1 cellular context compared by ENCODE assay signal in genomic region chr4:2843023-2843908, GRCh38.
TF ChIP-seq lines count a peak whose summit lies in the region.

ADD1 (plus strand) TSS chr4:2843844; CDS start chr4:2875916, 32,072 bp downstream.

TF ChIP-seq in GM12878, 131 proteins besides CTCF, POLR2A, EP300 and RAD21 (continued from another document and continues in another):
- no peak for TF ChIP-seq E4F1 (IDR thresholded peaks at IDR 0.05; ENCODE audit: borderline replicate concordance, partially characterized antibody)
- TF ChIP-seq IKZF2 (IDR thresholded peaks at IDR 0.05), result no peak; a peak in 1 of 4 replicates
- no peak for TF ChIP-seq NBN (IDR thresholded peaks at IDR 0.05)
- no peak for TF ChIP-seq ELK1 (IDR thresholded peaks at IDR 0.05; ENCODE audit: low read depth, low read length)
- peak; percentile 61; the same call in 1 of the 2 replicates for TF ChIP-seq SMAD5 (IDR thresholded peaks at IDR 0.05; ENCODE audit: low read depth)
- peak; percentile 47 for TF ChIP-seq SIX5 (IDR thresholded peaks at IDR 0.05; ENCODE audit: low read depth, low read length, severe bottlenecking)
- TF ChIP-seq LARP7 (IDR thresholded peaks at IDR 0.05), result peak; percentile 54; the same call in 1 of the 2 replicates
- TF ChIP-seq IRF5 (IDR thresholded peaks at IDR 0.05; ENCODE audit: borderline replicate concordance), result no peak
- no peak for TF ChIP-seq SPI1 (IDR thresholded peaks at IDR 0.05; ENCODE audit: borderline replicate concordance, insufficient read depth, low read depth, low read length)
- TF ChIP-seq ZNF384 (IDR thresholded peaks at IDR 0.05; ENCODE audit: borderline replicate concordance, low read depth, low read length), result no peak
- TF ChIP-seq JUNB (IDR thresholded peaks at IDR 0.05), result no peak
- 0 out of 2 replicates have a peak, but pooled peaks have one; percentile 52 for TF ChIP-seq SMARCA5 (IDR thresholded peaks at IDR 0.05)
- peak; percentile 40; the same call in 1 of the 2 replicates for TF ChIP-seq IKZF1 (conservative IDR thresholded peaks at IDR 0.05)
- TF ChIP-seq CBX3 (IDR thresholded peaks at IDR 0.05; ENCODE audit: borderline replicate concordance, low read depth), result no peak
- TF ChIP-seq EZH2 (IDR thresholded peaks at IDR 0.05; ENCODE audit: borderline replicate concordance, control insufficient read depth, low read depth, low read length), result no peak
- no peak for TF ChIP-seq PRDM15 (CRISPR knock-in tag; IDR thresholded peaks at IDR 0.05)
- no peak for TF ChIP-seq E2F8 (IDR thresholded peaks at IDR 0.05; ENCODE audit: low read depth, partially characterized antibody)
- no peak for TF ChIP-seq MEF2A (IDR thresholded peaks at IDR 0.05; ENCODE audit: insufficient read depth, low read depth, low read length)
- TF ChIP-seq NKRF (conservative IDR thresholded peaks at IDR 0.05), result peak; percentile 80
- no peak for TF ChIP-seq HDAC2 (IDR thresholded peaks at IDR 0.05)
- no peak for TF ChIP-seq KLF5 (IDR thresholded peaks at IDR 0.05; ENCODE audit: partially characterized antibody)
- peak; percentile 65 for TF ChIP-seq BACH1 (IDR thresholded peaks at IDR 0.05; ENCODE audit: borderline replicate concordance)
- peak; percentile 61 for TF ChIP-seq FOS (IDR thresholded peaks at IDR 0.05; ENCODE audit: borderline replicate concordance, extremely low read depth, insufficient read length)
- TF ChIP-seq RBBP5 (conservative IDR thresholded peaks at IDR 0.05), result no peak
- no peak for TF ChIP-seq HDAC6 (IDR thresholded peaks at IDR 0.05; ENCODE audit: unreplicated experiment)
- TF ChIP-seq CHD2 (IDR thresholded peaks at IDR 0.05; ENCODE audit: borderline replicate concordance, low read depth, low read length), result peak; percentile 87
- TF ChIP-seq YBX1 (IDR thresholded peaks at IDR 0.05), result no peak
- TF ChIP-seq BCL3 (IDR thresholded peaks at IDR 0.05; ENCODE audit: borderline replicate concordance, insufficient read depth, low read depth, low read length, poor library complexity, severe bottlenecking), result peak; percentile 36
- no peak for TF ChIP-seq PML (IDR thresholded peaks at IDR 0.05; ENCODE audit: low read length)
- TF ChIP-seq PAX8 (IDR thresholded peaks at IDR 0.05), result no peak
- no peak for TF ChIP-seq ZNF207 (IDR thresholded peaks at IDR 0.05; ENCODE audit: borderline replicate concordance)
- peak; percentile 92 for TF ChIP-seq NR2F1 (conservative IDR thresholded peaks at IDR 0.05)
- peak; percentile 97 for TF ChIP-seq GATAD2B (conservative IDR thresholded peaks at IDR 0.05; ENCODE audit: low read depth)
- TF ChIP-seq ATF7 (IDR thresholded peaks at IDR 0.05; ENCODE audit: low read depth), result no peak
- TF ChIP-seq SREBF2 (IDR thresholded peaks at IDR 0.05; ENCODE audit: low read length), result no peak
- TF ChIP-seq PKNOX1 (IDR thresholded peaks at IDR 0.05), result no peak
- TF ChIP-seq CEBPB (IDR thresholded peaks at IDR 0.05; ENCODE audit: borderline replicate concordance in 1 of 2, low read depth in 2 of 2, low read length in 2 of 2), result no peak
- TF ChIP-seq HDGF (IDR thresholded peaks at IDR 0.05), result no peak
- TF ChIP-seq POLR2AphosphoS5 (IDR thresholded peaks at IDR 0.05; ENCODE audit: low read length), result no peak
- peak; percentile 49 for TF ChIP-seq RUNX3 (IDR thresholded peaks at IDR 0.05; ENCODE audit: low read length)
- no peak for TF ChIP-seq USF1 (IDR thresholded peaks at IDR 0.05; ENCODE audit: borderline replicate concordance, extremely low read length, insufficient read depth, low read depth, low read length)
- no peak for TF ChIP-seq CHD4 (IDR thresholded peaks at IDR 0.05)
- TF ChIP-seq FOXK2 (IDR thresholded peaks at IDR 0.05), result no peak
- TF ChIP-seq ZZZ3 (IDR thresholded peaks at IDR 0.05; ENCODE audit: control insufficient read depth, insufficient read length, low read depth), result no peak
- no peak for TF ChIP-seq EED (IDR thresholded peaks at IDR 0.05; ENCODE audit: low read depth)
- peak; percentile 72; the same call in 1 of the 2 replicates for TF ChIP-seq IRF3 (IDR thresholded peaks at IDR 0.05)
- 0 out of 2 replicates have a peak, but pooled peaks have one; percentile 8 for TF ChIP-seq YY1 (IDR thresholded peaks at IDR 0.05; ENCODE audit: low read depth, low read length)
- peak; percentile 98 for TF ChIP-seq SP1 (IDR thresholded peaks at IDR 0.05; ENCODE audit: low read depth, low read length)
